7 cellular contexts compared by ENCODE assay signal in genomic region chr6:22140736-22141135, GRCh38.
DNase-seq lines count a peak whose midpoint lies in the region; ATAC-seq, FAIRE-seq and TF ChIP-seq lines count a peak whose summit lies in the region.
"Not testable (repeated sequence)": the region's sequence is repeated elsewhere in the genome, so short reads cannot be mapped to it uniquely, and the experiment has no call there.

No MANE protein-coding gene starts in this region.

- not testable (repeated sequence) for ATAC-seq in DND-41 (ENCODE audit: insufficient read depth, low read depth); PC-3; WTC11

- H3K36me3 Mint-ChIP-seq in WTC11 = not testable (repeated sequence)

- H3K27ac ChIP-seq in DND-41 (ENCODE audit: low read length) (peak overlapping the region; percentile 100), PC-3 (ENCODE audit: low read length) (peak overlapping the region; percentile 72), endothelial cell of umbilical vein (ENCODE audit: insufficient read depth, low read depth, low read length) (peak overlapping the region; percentile 56), left ventricle myocardium inferior (replicated peaks) (peak overlapping the region; percentile 67), trophoblast cell (ENCODE audit: low read depth, low read length) (peak overlapping the region; percentile 71)
- H3K27ac ChIP-seq in mesenchymal stem cell (ENCODE audit: low read length, poor library complexity, severe bottlenecking) = not testable (repeated sequence)

- peaks cover 17% of the 10 kb centered on the region for H3K79me2 ChIP-seq in DND-41 (ENCODE audit: insufficient read depth, low read length)
- H3K79me2 ChIP-seq in PC-3 (ENCODE audit: low read length); endothelial cell of umbilical vein (ENCODE audit: control insufficient read depth, insufficient read depth, low read length); trophoblast cell (ENCODE audit: control insufficient read depth, insufficient read depth, low read length, poor library complexity): not testable (repeated sequence)

- not testable (repeated sequence) for H2BK5ac ChIP-seq in mesenchymal stem cell (ENCODE audit: low read depth, low read length, poor library complexity, severe bottlenecking)
- peak overlapping the region; percentile 43 for H2BK5ac ChIP-seq in trophoblast cell (ENCODE audit: low read depth, low read length, poor library complexity)

- not testable (repeated sequence) for H3K9me2 ChIP-seq in PC-3 (replicated peaks; ENCODE audit: low read length)

- peak overlapping the region; percentile 89; the same call in 1 of the 2 replicates for H3K27ac Mint-ChIP-seq in WTC11

- 98% methylated on average over 10 of the region's 10 CpGs for WGBS in mesenchymal stem cell
- WGBS in trophoblast cell (ENCODE audit: extremely low coverage, insufficient coverage, insufficient read length) = no CpG with 5 or more reads among the region's 10 CpGs

- not testable (repeated sequence) for BruUV-seq in PC-3 (replicated peaks; lab: Mats Ljungman, UMichigan); endothelial cell of umbilical vein (replicated peaks; lab: Mats Ljungman, UMichigan)

- not testable (repeated sequence) for H3K18ac ChIP-seq in mesenchymal stem cell (ENCODE audit: low read depth in 1 of 2, low read length in 2 of 2); trophoblast cell (ENCODE audit: low read length)

- TF ChIP-seq CTCF in DND-41 (IDR thresholded peaks at IDR 0.05; ENCODE audit: borderline replicate concordance, extremely low read depth, low read length, poor library complexity, severe bottlenecking); PC-3 (conservative IDR thresholded peaks at IDR 0.05; ENCODE audit: low read depth, low read length); WTC11 (IDR thresholded peaks at IDR 0.05); endothelial cell of umbilical vein (IDR thresholded peaks at IDR 0.05; ENCODE audit: extremely low read depth in 1 of 2, insufficient read depth in 1 of 2, low read depth in 1 of 2, low read length in 2 of 2); left ventricle myocardium inferior (IDR thresholded peaks at IDR 0.05; ENCODE audit: borderline replicate concordance): not testable (repeated sequence)

- H4K91ac ChIP-seq in mesenchymal stem cell (ENCODE audit: low read length); trophoblast cell (ENCODE audit: low read depth, low read length): not testable (repeated sequence)

- peaks cover 27% of the 10 kb centered on the region for H3K4me1 Mint-ChIP-seq in WTC11

- POLR2A ChIA-PET in PC-3 (lab: Charles Lee; ENCODE audit: unreplicated experiment); WTC11 (lab: Charles Lee); endothelial cell of umbilical vein (lab: Charles Lee): not testable (repeated sequence)

- H3F3A ChIP-seq in PC-3 (ENCODE audit: low read length, unreplicated experiment) = not testable (repeated sequence)

- not testable (repeated sequence) for H3K9me3 ChIP-seq in DND-41 (ENCODE audit: insufficient read depth, low read length, severe bottlenecking); PC-3 (ENCODE audit: low read length); endothelial cell of umbilical vein (replicated peaks; ENCODE audit: control insufficient read depth, insufficient read depth, low read length); left ventricle myocardium inferior (replicated peaks); mesenchymal stem cell (ENCODE audit: control insufficient read depth, low read length); trophoblast cell (ENCODE audit: insufficient read depth, low read depth, low read length)

- not testable (repeated sequence) for H3K27me3 Mint-ChIP-seq in WTC11 (ENCODE audit: low read depth)

- H3K4me2 ChIP-seq in DND-41 (ENCODE audit: insufficient read depth, low read length); endothelial cell of umbilical vein (ENCODE audit: insufficient read depth, low read length); mesenchymal stem cell (ENCODE audit: low read length, poor library complexity, severe bottlenecking); trophoblast cell (ENCODE audit: low read length): not testable (repeated sequence)
- H3K4me2 ChIP-seq in PC-3 (ENCODE audit: low read length) = peak overlapping the region; percentile 36

- H3K9ac ChIP-seq in DND-41 (ENCODE audit: low read depth, low read length) (peak overlapping the region; percentile 31; the same call in 1 of the 2 replicates), PC-3 (ENCODE audit: low read length) (peak overlapping the region; percentile 15; the same call in 1 of the 2 replicates)
- not testable (repeated sequence) for H3K9ac ChIP-seq in endothelial cell of umbilical vein (replicated peaks; ENCODE audit: extremely low read depth, insufficient read depth, low read length); mesenchymal stem cell (ENCODE audit: low read length); trophoblast cell (ENCODE audit: low read length)

- H3K4me3 ChIP-seq in DND-41 (ENCODE audit: low read depth in 1 of 2, low read length in 2 of 2); PC-3 (ENCODE audit: low read length); endothelial cell of umbilical vein (replicated peaks in 1 of 3; ENCODE audit: insufficient read depth in 1 of 3, low read depth in 1 of 3, low read length in 3 of 3); left ventricle myocardium inferior; mesenchymal stem cell (ENCODE audit: insufficient read depth in 1 of 2, low read depth in 1 of 2, low read length in 2 of 2); trophoblast cell (ENCODE audit: low read depth, low read length): not testable (repeated sequence)

- H2AK5ac ChIP-seq in mesenchymal stem cell (ENCODE audit: low read length, severe bottlenecking) = peak overlapping the region; percentile 36
- not testable (repeated sequence) for H2AK5ac ChIP-seq in trophoblast cell (ENCODE audit: low read length)

- H3K36me3 ChIP-seq in DND-41 (ENCODE audit: insufficient read depth, low read length); PC-3 (ENCODE audit: low read depth, low read length); endothelial cell of umbilical vein (ENCODE audit: control insufficient read depth in 2 of 2, extremely low read depth in 1 of 2, insufficient read depth in 2 of 2, low read length in 2 of 2); left ventricle myocardium inferior; mesenchymal stem cell (ENCODE audit: control insufficient read depth in 1 of 2, insufficient read depth in 2 of 2, low read depth in 1 of 2, low read length in 2 of 2); trophoblast cell (ENCODE audit: control insufficient read depth in 1 of 2, insufficient read depth in 2 of 2, low read length in 2 of 2): not testable (repeated sequence)

- not testable (repeated sequence) for H4K8ac ChIP-seq in mesenchymal stem cell (ENCODE audit: low read length); trophoblast cell (ENCODE audit: low read depth, low read length)

- DNase-seq in DND-41; PC-3; WTC11 (ENCODE audit: low spot score); endothelial cell of umbilical vein (ENCODE audit: low read depth, low spot score); left ventricle myocardium inferior; mesenchymal stem cell; trophoblast cell: not testable (repeated sequence)

- not testable (repeated sequence) for H2BK120ac ChIP-seq in mesenchymal stem cell (ENCODE audit: low read depth, low read length); trophoblast cell (ENCODE audit: insufficient read depth, low read length, poor library complexity)

- FAIRE-seq in endothelial cell of umbilical vein (lab: Jason Lieb, UNC) = not testable (repeated sequence)

- H3K27me3 ChIP-seq in DND-41 (ENCODE audit: insufficient read depth, low read length, poor library complexity); PC-3 (ENCODE audit: low read length); endothelial cell of umbilical vein (ENCODE audit: control insufficient read depth in 2 of 2, insufficient read depth in 2 of 2, low read length in 2 of 2); left ventricle myocardium inferior (ENCODE audit: low read depth); mesenchymal stem cell (ENCODE audit: control insufficient read depth in 1 of 2, insufficient read depth in 1 of 2, low read length in 2 of 2); trophoblast cell (ENCODE audit: insufficient read depth, low read length): not testable (repeated sequence)

- H4K12ac ChIP-seq in trophoblast cell (ENCODE audit: low read depth, low read length) = not testable (repeated sequence)

- H3K4me3 Mint-ChIP-seq in WTC11 = not testable (repeated sequence)

- not testable (repeated sequence) for H3K23ac ChIP-seq in mesenchymal stem cell (ENCODE audit: low read length in 2 of 2); trophoblast cell (ENCODE audit: low read length)

- CTCF ChIA-PET in PC-3 (lab: Charles Lee); WTC11 (lab: Charles Lee): not testable (repeated sequence)
- CTCF ChIA-PET in endothelial cell of umbilical vein (lab: Charles Lee) = interaction anchor here (1.2 kb wide), 2 partner anchors 28 to 293 kb away, joined by 4 to 6 read pairs; no protein-coding TSS in a partner anchor

- not testable (repeated sequence) for H3K4ac ChIP-seq in mesenchymal stem cell (ENCODE audit: low read depth in 1 of 2, low read length in 2 of 2); trophoblast cell (ENCODE audit: low read depth, low read length)

- H2BK12ac ChIP-seq in mesenchymal stem cell (ENCODE audit: low read length in 2 of 2); trophoblast cell (ENCODE audit: low read length): not testable (repeated sequence)

- H2BK15ac ChIP-seq in mesenchymal stem cell (ENCODE audit: low read depth, poor library complexity, severe bottlenecking) = not testable (repeated sequence)

- intact Hi-C loops in PC-3 (cut with micrococcal nuclease) = loop anchor here (2.0 to 10.0 kb wide), 5 partner anchors 96 to 687 kb away; partner anchors contain the start of gene SOX4
- intact Hi-C loops in endothelial cell of umbilical vein (cut with micrococcal nuclease) = loop anchor here (1.0 to 10.0 kb wide), 13 partner anchors 116 to 1263 kb away; no protein-coding TSS in a partner anchor
- intact Hi-C loops in left ventricle myocardium inferior (cut with micrococcal nuclease) = loop anchor here (10.0 kb wide), 1 partner anchor 546 kb away; the partner anchor contains the start of gene SOX4

- H3K9me1 ChIP-seq in endothelial cell of umbilical vein (replicated peaks; ENCODE audit: control insufficient read depth, extremely low read depth, insufficient read depth, low read length) = not testable (repeated sequence)

- H3K4me1 ChIP-seq in DND-41 (ENCODE audit: insufficient read depth, low read length) (peaks cover 69% of the 10 kb centered on the region), PC-3 (ENCODE audit: insufficient read depth, low read length) (peaks cover 15% of the 10 kb centered on the region), endothelial cell of umbilical vein (ENCODE audit: control insufficient read depth, extremely low read depth, insufficient read depth, low read length) (peaks cover 27% of the 10 kb centered on the region), left ventricle myocardium inferior (peaks cover 39% of the 10 kb centered on the region), trophoblast cell (ENCODE audit: control insufficient read depth in 1 of 2, insufficient read depth in 2 of 2, low read length in 2 of 2) (peaks cover 6 to 12% of the 10 kb centered on the region in 2 experiments)
- H3K4me1 ChIP-seq in mesenchymal stem cell (ENCODE audit: control insufficient read depth, insufficient read depth, low read depth, low read length) = not testable (repeated sequence)

- dilution Hi-C loops in endothelial cell of umbilical vein (cut with MboI; ENCODE audit: extremely low pct_ligation_motif_present, low sequenced_read_pairs) = not testable (repeated sequence)

- not testable (repeated sequence) for TF ChIP-seq POLR2A in endothelial cell of umbilical vein (IDR thresholded peaks at IDR 0.05; ENCODE audit: low read depth, low read length)

- H3K79me1 ChIP-seq in mesenchymal stem cell (replicated peaks; ENCODE audit: low read length, poor library complexity, severe bottlenecking); trophoblast cell (ENCODE audit: low read length): not testable (repeated sequence)

- not testable (repeated sequence) for H3K14ac ChIP-seq in mesenchymal stem cell (ENCODE audit: low read length in 2 of 2); trophoblast cell (ENCODE audit: low read length)

- not testable (repeated sequence) for H2AFZ ChIP-seq in DND-41 (ENCODE audit: low read depth, low read length); endothelial cell of umbilical vein (ENCODE audit: low read depth, low read length); mesenchymal stem cell (ENCODE audit: low read depth, low read length); trophoblast cell (ENCODE audit: insufficient read depth, low read length, poor library complexity)
- 0 out of 2 replicates have a peak overlapping the region, but pooled peaks have one; percentile 24 for H2AFZ ChIP-seq in PC-3 (ENCODE audit: low read length)

- H3K9me3 Mint-ChIP-seq in WTC11 = not testable (repeated sequence)

- H4K20me1 ChIP-seq in DND-41 (ENCODE audit: insufficient read depth, low read length); PC-3 (ENCODE audit: low read length); endothelial cell of umbilical vein (replicated peaks; ENCODE audit: control insufficient read depth, extremely low read depth, insufficient read depth, low read length): not testable (repeated sequence)
